ENCODE assay signal across 8 cellular contexts in genomic region chr19:5624154-5624663, GRCh38. TPM values are rescaled to one million over a fixed set of nuclear protein-coding genes. Genes with fewer than 3 reads are reported as not detected.
DNase-seq lines count a peak whose midpoint lies in the region; ATAC-seq and TF ChIP-seq lines count a peak whose summit lies in the region.

No MANE protein-coding gene starts in this region.

- peaks cover 9% of the 10 kb centered on the region for H3F3A ChIP-seq in smooth muscle cell (ENCODE audit: low read depth)

- H3K9me3 ChIP-seq in OCI-LY3 (ENCODE audit: insufficient read depth, low read length) (no peaks in the 10 kb centered on the region), body of pancreas (no peaks in the 10 kb centered on the region), smooth muscle cell (replicated peaks; ENCODE audit: low read depth) (no peaks in the 10 kb centered on the region)

- TF ChIP-seq CTCF in OCI-LY3 (IDR thresholded peaks at IDR 0.05; ENCODE audit: low read depth, low read length), result no peak
- no peak for TF ChIP-seq CTCF in body of pancreas (IDR thresholded peaks at IDR 0.05)
- no peak for TF ChIP-seq CTCF in smooth muscle cell (IDR thresholded peaks at IDR 0.05; ENCODE audit: borderline replicate concordance, insufficient read depth, poor library complexity, severe bottlenecking)
- no peak for TF ChIP-seq CTCF in GM20000 (IDR thresholded peaks at IDR 0.05; ENCODE audit: extremely low read depth, missing control alignments)

- peaks cover 75 to 87% of the 10 kb centered on the region in 2 donors for H3K4me1 Mint-ChIP-seq in immature natural killer cell

- ATAC-seq in body of pancreas (no peak), GM19467 (IDR thresholded peaks at IDR 0.05; ENCODE audit: unreplicated experiment) (no peak)

- peak overlapping the region; percentile 86 for H3K27ac ChIP-seq in OCI-LY3 (ENCODE audit: low read length)
- peak overlapping the region; percentile 87 to 96 (median 95) for H3K27ac ChIP-seq in body of pancreas
- H3K27ac ChIP-seq in smooth muscle cell (ENCODE audit: low read depth), result peak overlapping the region; percentile 95

- H2AFZ ChIP-seq in OCI-LY3 (ENCODE audit: low read depth, low read length) (no peak overlapping the region), smooth muscle cell (ENCODE audit: low read depth) (no peak overlapping the region)

- H3K27me3 ChIP-seq in OCI-LY3 (ENCODE audit: low read depth, low read length) (no peaks in the 10 kb centered on the region), body of pancreas (no peaks in the 10 kb centered on the region), smooth muscle cell (ENCODE audit: low read depth) (no peaks in the 10 kb centered on the region)

- H3K4me1 ChIP-seq in OCI-LY3 (ENCODE audit: low read length), result peaks cover 65% of the 10 kb centered on the region
- H3K4me1 ChIP-seq in body of pancreas, result peaks cover 58% of the 10 kb centered on the region
- peaks cover 28% of the 10 kb centered on the region for H3K4me1 ChIP-seq in smooth muscle cell (ENCODE audit: low read depth)

- H3K4me2 ChIP-seq in OCI-LY3 (ENCODE audit: low read length) (peak overlapping the region; percentile 96), smooth muscle cell (peak overlapping the region; percentile 97)

- no peaks in the 10 kb centered on the region for H3K9me3 Mint-ChIP-seq in immature natural killer cell

- H3K36me3 ChIP-seq in OCI-LY3 (replicated peaks; ENCODE audit: low read depth, low read length) (peaks cover 63% of the 10 kb centered on the region), body of pancreas (replicated peaks in 1 of 2; ENCODE audit: insufficient read depth in 1 of 2, low read depth in 2 of 2) (peaks cover 2 to 4% of the 10 kb centered on the region in 2 donors), smooth muscle cell (ENCODE audit: low read depth) (no peaks in the 10 kb centered on the region)

- no peak for TF ChIP-seq POLR2A in body of pancreas (IDR thresholded peaks at IDR 0.05)

- H3K4me3 ChIP-seq in GM08714 (ENCODE audit: low read length) (peak overlapping the region; percentile 82), OCI-LY3 (ENCODE audit: low read length) (peak overlapping the region; percentile 87), body of pancreas (peak overlapping the region; percentile 84 to 97), smooth muscle cell (peak overlapping the region; percentile 86)

- H3K27me3 Mint-ChIP-seq in immature natural killer cell (ENCODE audit: low read depth in 3 of 3), result peaks cover 14 to 23% (median 15%) of the 10 kb centered on the region in 3 donors

- DNase-seq in body of pancreas (peak; percentile 56 to 75 (median 60)), immature natural killer cell (peak in 1 of 3 donors; percentile 13), smooth muscle cell (lab: John Stamatoyannopoulos, UW; ENCODE audit: unreplicated experiment) (peak; percentile 15), GM20000 (ENCODE audit: low spot score) (no peak), GF-D8 (lab: John Stamatoyannopoulos, UW) (no peak)

- peak overlapping the region; percentile 77 to 95 (median 92) for H3K27ac Mint-ChIP-seq in immature natural killer cell

- peaks cover 68% of the 10 kb centered on the region for H4K20me1 ChIP-seq in OCI-LY3 (ENCODE audit: insufficient read depth, low read length)
- peaks cover 70% of the 10 kb centered on the region for H4K20me1 ChIP-seq in smooth muscle cell (ENCODE audit: low read depth)

- H3K9ac ChIP-seq in OCI-LY3 (ENCODE audit: low read length) (peak overlapping the region; percentile 96), smooth muscle cell (ENCODE audit: low read depth) (peak overlapping the region; percentile 97)

- peaks cover 99% of the 10 kb centered on the region for H3K79me2 ChIP-seq in OCI-LY3 (ENCODE audit: low read length)
- H3K79me2 ChIP-seq in smooth muscle cell (ENCODE audit: low read depth), result peaks cover 95% of the 10 kb centered on the region

- H3K4me3 Mint-ChIP-seq in immature natural killer cell, result peak overlapping the region; percentile 89 to 100 (median 100)

- intact Hi-C loops in body of pancreas (cut with DNase I), result no loop called here

- WGBS in body of pancreas, 2 donors, result 1 to 2% methylated on average over 15 of the region's 15 CpGs
- 4% methylated on average over 15 of the region's 15 CpGs for WGBS in smooth muscle cell (ENCODE audit: low lambda C conversion rate)

- H3K36me3 Mint-ChIP-seq in immature natural killer cell, result peaks cover 0 to 34% (median 18%) of the 10 kb centered on the region in 3 donors

RNA-seq across cellular contexts. Expression of gene SAFB, which starts 1.3 kb away (rescaled TPM):
- total RNA-seq in body of pancreas (100 to 1,000 TPM in 1 of 2 donors, 10 to 100 TPM in 1; 49.8 to 244 TPM), smooth muscle cell (22.8 and 29.4 TPM in 2 replicates)
- polyA plus RNA-seq in immature natural killer cell (100 to 1,000 TPM in 1 of 3 donors, 10 to 100 TPM in 1, 1 to 10 TPM in 1; 6.4 to 103 (median 29.6) TPM), smooth muscle cell (68.3 and 74.3 TPM in 2 replicates)

RNA-seq across cellular contexts. Expression of gene SAFB2, which starts 1.6 kb away (rescaled TPM):
- total RNA-seq in body of pancreas, result 100 to 1,000 TPM in 1 of 2 donors, 10 to 100 TPM in 1; 38.7 to 104 TPM
- polyA plus RNA-seq in immature natural killer cell, result 10 to 100 TPM; 12.8 to 43.4 (median 19.6) TPM
- 10.9 and 44.9 TPM in 2 replicates for total RNA-seq in smooth muscle cell
- 28.9 and 40.6 TPM in 2 replicates for polyA plus RNA-seq in smooth muscle cell

RNA-seq across cellular contexts. Expression of gene MICOS13, which starts 56.1 kb away (rescaled TPM):
- total RNA-seq in body of pancreas (10 to 100 TPM; 14.5 to 14.8 TPM), smooth muscle cell (29.8 and 45.2 TPM in 2 replicates)
- polyA plus RNA-seq in immature natural killer cell (100 to 1,000 TPM in 1 of 3 donors, 10 to 100 TPM in 2; 85.1 to 134 (median 98.2) TPM), smooth muscle cell (143 and 151 TPM in 2 replicates)

RNA-seq across cellular contexts. Expression of gene TINCR, which starts 56.5 kb away (rescaled TPM):
- under 1 TPM in 1 of 2 donors, not detected in 1; 0.52 TPM for total RNA-seq in body of pancreas
- under 1 TPM in 1 of 3 donors, not detected in 2; 0.06 TPM for polyA plus RNA-seq in immature natural killer cell
- 2.9 and 6.2 TPM in 2 replicates for total RNA-seq in smooth muscle cell
- polyA plus RNA-seq in smooth muscle cell, result 2.2 and 5.7 TPM in 2 replicates

RNA-seq across cellular contexts. Expression of gene HSD11B1L, which starts 56.6 kb away (rescaled TPM):
- total RNA-seq in body of pancreas, result 10 to 100 TPM; 11.9 to 21.8 TPM
- polyA plus RNA-seq in immature natural killer cell, result 1 to 10 TPM; 2.0 to 3.1 (median 2.5) TPM
- total RNA-seq in smooth muscle cell, result 10.3 and 28.0 TPM in 2 replicates
- polyA plus RNA-seq in smooth muscle cell, result 28.4 and 28.5 TPM in 2 replicates

Comparison
In these comparisons a context has a peak if more than half of its experiments do, and no peak if none do; other contexts are left out.
1. DNase-seq: peak in body of pancreas (4 of 4) and smooth muscle cell (single experiment); none in GM20000 (single experiment) and GF-D8 (single experiment).
2. Peak in every context shown above with its lines, with median percentiles within 50 percentile points of each other: H3K4me3 ChIP-seq and H3K27ac ChIP-seq.